In genomic region chr9:110427497-110428104, GRCh38 we compare ENCODE assay signal across 1 cellular context.
TF ChIP-seq lines count a peak whose summit lies in the region.

No MANE protein-coding gene starts in this region.

TF ChIP-seq in endothelial cell of umbilical vein, 7 proteins besides CTCF, POLR2A, EP300 and RAD21 (continued from another document):
- TF ChIP-seq FOS (IDR thresholded peaks at IDR 0.05; ENCODE audit: borderline replicate concordance, insufficient read depth, low read length): no peak
